Comparison of ENCODE assay signal across 33 cellular contexts in the genomic region with DNA sequence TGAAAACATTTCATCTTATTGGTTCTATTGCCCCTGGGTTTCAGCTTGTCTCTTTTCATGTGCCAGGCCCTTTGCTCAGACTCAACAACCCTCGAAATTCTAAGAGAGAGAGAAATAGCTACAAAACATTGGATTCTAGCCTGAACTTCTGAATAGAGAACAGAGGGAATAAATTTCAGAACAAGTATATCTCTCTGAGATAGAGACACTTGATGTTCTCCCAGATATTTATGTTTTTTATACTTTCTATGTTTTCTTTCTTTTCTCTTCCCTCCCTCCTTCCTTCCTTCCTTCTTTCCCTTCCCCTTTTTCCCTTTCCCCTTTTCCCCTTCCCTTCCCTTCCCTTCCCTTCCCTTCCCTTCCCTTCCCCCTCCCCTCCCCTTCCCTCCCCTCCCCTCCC.
"Had no signal": no experiment of that assay in that cellular context is flagged by ENCODE, and none has a peak within 500 bp of the region (broad histone marks: within the 10 kb centered on the region; RNA-seq: fewer than 3 reads in every experiment).

No MANE protein-coding gene starts in this region.

- H3K27me3 ChIP-seq: adrenal gland, ascending aorta, body of pancreas, brain microvascular endothelial cell, breast epithelium, cardiac muscle cell had no signal

- FAIRE-seq: astrocyte, bronchial epithelial cell had no signal

- H3K4me3 ChIP-seq: adrenal gland, ascending aorta, body of pancreas, breast epithelium, cardiac muscle cell had no signal

- ATAC-seq: activated naive CD4-positive, alpha-beta T cell treated with anti-CD3 and anti-CD28 coated beads, Interleukin-2, amount 50 U/mL, for 72 hours; activated naive CD8-positive, alpha-beta T cell treated with anti-CD3 and anti-CD28 coated beads, Interleukin-2, amount 50 U/mL, for 24 hours; activated T-cell treated with anti-CD3 and anti-CD28 coated beads, Interleukin-2, amount 50 U/mL, for 4 hours; activated T-cell treated with anti-CD3 and anti-CD28 coated beads, Interleukin-2, amount 50 U/mL, for 72 hours; activated T-helper 17 cell treated with anti-CD3 and anti-CD28 coated beads, Interleukin-2, amount 50 U/mL, for 72 hours; body of pancreas had no signal

- DNase-seq: activated effector memory CD4-positive, alpha-beta T cell treated with anti-CD3 and anti-CD28 coated beads, Interleukin-2, amount 50 U/mL, for 16 hours; activated effector memory CD4-positive, alpha-beta T cell treated with Interleukin-2 at 50 U/mL for 16 hours; activated gamma-delta T cell; activated gamma-delta T cell treated with Interleukin-2 at 50 U/mL for 16 hours; activated naive CD4-positive, alpha-beta T cell; activated naive CD4-positive, alpha-beta T cell treated with anti-CD3 and anti-CD28 coated beads for 36 hours; activated naive CD4-positive, alpha-beta T cell treated with anti-CD3 and anti-CD28 coated beads, Interleukin-2, amount 10 ng/mL, durations not matched to agents 7 days and 5 days; activated naive CD4-positive, alpha-beta T cell treated with anti-CD3 and anti-CD28 coated beads, Interleukin-2, amount 50 U/mL, for 16 hours; activated naive CD8-positive, alpha-beta T cell treated with anti-CD3 and anti-CD28 coated beads for 36 hours; activated naive CD8-positive, alpha-beta T cell treated with anti-CD3 and anti-CD28 coated beads, Interleukin-2, amount 10 ng/mL, durations not matched to agents 7 days and 5 days; activated naive CD8-positive, alpha-beta T cell treated with anti-CD3 and anti-CD28 coated beads, Interleukin-2, amount 50 U/mL, for 24 hours; activated T-cell treated with anti-CD3 and anti-CD28 coated beads, Interleukin-2, amount 50 U/mL, for 1 hour; activated T-cell treated with anti-CD3 and anti-CD28 coated beads, Interleukin-2, amount 50 U/mL, for 24 hours; activated T-cell treated with anti-CD3 and anti-CD28 coated beads, Interleukin-2, amount 50 U/mL, for 4 hours; activated T-cell treated with anti-CD3 and anti-CD28 coated beads, Interleukin-2, amount 50 U/mL, for 48 hours; activated T-cell treated with anti-CD3 and anti-CD28 coated beads, Interleukin-2, amount 50 U/mL, for 72 hours; adrenal gland; amniotic stem cell; amygdala; anterior cingulate cortex; aorta; body of pancreas; brain microvascular endothelial cell; caudate nucleus; central memory CD4-positive, alpha-beta T cell; cerebellar nuclear complex had no signal

- H3K27ac ChIP-seq: adrenal gland, ascending aorta, body of pancreas, brain microvascular endothelial cell, breast epithelium, cardiac muscle cell had no signal

- H3K9me3 ChIP-seq: adrenal gland, ascending aorta, body of pancreas, breast epithelium had no signal

- H3K36me3 ChIP-seq: adrenal gland, ascending aorta, brain microvascular endothelial cell, breast epithelium, cardiac muscle cell had no signal

- H3K4me1 ChIP-seq: adrenal gland, ascending aorta, breast epithelium had no signal
